Comparison of ENCODE assay signal across 1 cellular context in genomic region chr11:126310229-126310991, GRCh38.
TF ChIP-seq lines count a peak whose summit lies in the region.

No MANE protein-coding gene starts in this region.

TF ChIP-seq in K562, 482 proteins besides CTCF, POLR2A, EP300 and RAD21:
- TF ChIP-seq ARID2 (IDR thresholded peaks at IDR 0.05) (peak; percentile 85), JUND (IDR thresholded peaks at IDR 0.05; ENCODE audit: borderline replicate concordance, low read depth, low read length) (0 out of 2 replicates have a peak, but pooled peaks have one; percentile 19), JUND (tag; IDR thresholded peaks at IDR 0.05; ENCODE audit: borderline replicate concordance, low read depth, low read length) (no peak), HBP1 (CRISPR knock-in tag; IDR thresholded peaks at IDR 0.05) (no peak), ZNF408 (CRISPR knock-in tag; IDR thresholded peaks at IDR 0.05; ENCODE audit: low read depth) (no peak), XRCC5 (IDR thresholded peaks at IDR 0.05; ENCODE audit: low read depth, low read length) (peak; percentile 50; the same call in 1 of the 2 replicates), STAG1 (CRISPR knock-in tag; IDR thresholded peaks at IDR 0.05; ENCODE audit: borderline replicate concordance) (peak; percentile 66; the same call in 1 of the 2 replicates), CTCFL (IDR thresholded peaks at IDR 0.05; ENCODE audit: borderline replicate concordance, insufficient read depth, low read depth, low read length, poor library complexity, severe bottlenecking) (peak; percentile 20), CC2D1A (IDR thresholded peaks at IDR 0.05) (peak; percentile 72), MAZ (CRISPR knock-in tag; conservative IDR thresholded peaks at IDR 0.05 in 1 of 2, IDR thresholded peaks at IDR 0.05 in 1 of 2) (peak in 1 of 2 experiments; percentile 51; a peak in 1 of 4 replicates), DDX20 (tag; IDR thresholded peaks at IDR 0.05; ENCODE audit: low read depth) (no peak), RB1 (IDR thresholded peaks at IDR 0.05; ENCODE audit: low read depth) (peak; percentile 24; the same call in 1 of the 2 replicates), ATF7 (IDR thresholded peaks at IDR 0.05) (no peak), ZBTB11 (CRISPR knock-in tag; IDR thresholded peaks at IDR 0.05) (no peak), CREM (IDR thresholded peaks at IDR 0.05; ENCODE audit: low read depth) (0 out of 2 replicates have a peak, but pooled peaks have one; percentile 33), TEAD4 (IDR thresholded peaks at IDR 0.05; ENCODE audit: low read length) (0 out of 2 replicates have a peak, but pooled peaks have one; percentile 22), TEAD4 (CRISPR knock-in tag; IDR thresholded peaks at IDR 0.05; ENCODE audit: borderline replicate concordance) (no peak), ZNF165 (CRISPR knock-in tag; IDR thresholded peaks at IDR 0.05; ENCODE audit: borderline replicate concordance) (no peak), DEAF1 (CRISPR knock-in tag; IDR thresholded peaks at IDR 0.05) (peak; percentile 83), TFAP4 (CRISPR knock-in tag; IDR thresholded peaks at IDR 0.05; ENCODE audit: borderline replicate concordance) (peak; percentile 90), SMC3 (conservative IDR thresholded peaks at IDR 0.05; ENCODE audit: insufficient read depth, low read depth, low read length) (peak; percentile 89), RCOR1 (IDR thresholded peaks at IDR 0.05; ENCODE audit: borderline replicate concordance in 1 of 2, low read depth in 2 of 2, low read length in 2 of 2) (peak in 1 of 2 experiments; percentile 40; a peak in 1 of 4 replicates)
